ENCODE assay signal across 30 cellular contexts in genomic region chr12:64323006-64323405, GRCh38.
"Had no signal": no experiment of that assay in that cellular context is flagged by ENCODE, and none has a peak within 500 bp of the region (broad histone marks: within the 10 kb centered on the region; RNA-seq: fewer than 3 reads in every experiment).

No MANE protein-coding gene starts in this region.

- H3K9me3 Mint-ChIP-seq: natural killer cell treated with Interleukin-12 subunit alpha and Interleukin-12 subunit beta and Interleukin-15 and Interleukin-18, amount 100 ng/mL, for 72 hours; stimulated activated effector memory CD8-positive, alpha-beta T cell treated with anti-CD3 and anti-CD28 coated beads, Interleukin-12 subunit alpha, Interleukin-12 subunit beta, amount 100 ng/mL, for 72 hours; stimulated activated naive B cell treated with anti-CD40 and anti-IgM and Interleukin-4, amounts not matched to agents 10 μg/mL and 1 μg/mL and 100 μg/mL, for 72 hours; type B pancreatic cell had no signal

- DNase-seq: naive B cell; naive thymus-derived CD8-positive, alpha-beta T cell; nephron progenitor cell; nucleus accumbens; pancreas; psoas muscle; right cardiac atrium; right lobe of liver; sigmoid colon; spleen; stimulated activated CD4-positive, alpha-beta T cell treated with anti-CD3 and anti-CD28 coated beads, Interleukin-12 subunit alpha, Interleukin-12 subunit beta, amount 100 ng/mL, for 4 hours; stimulated activated CD4-positive, alpha-beta T cell treated with anti-CD3 and anti-CD28 coated beads, Interleukin-1b, Interleukin-23, amount 100 ng/mL, for 48 hours; stimulated activated CD4-positive, alpha-beta T cell treated with anti-CD3 and anti-CD28 coated beads, Interleukin-4, amount 100 ng/mL, for 24 hours; stimulated activated naive B cell treated with anti-CD40 and anti-IgM and Interleukin-4, amounts not matched to agents 10 μg/mL and 1 μg/mL and 100 μg/mL, for 72 hours; stimulated activated naive CD4-positive, alpha-beta T cell treated with Interleukin-2 at 50 U/mL for 16 hours; stomach; thyroid gland; transverse colon; upper lobe of right lung; uterus had no signal

- H3K4me2 ChIP-seq: smooth muscle cell had no signal

- H3K4me3 ChIP-seq: pancreas, psoas muscle, right lobe of liver, sigmoid colon, skin epidermis, smooth muscle cell, spleen, stomach, thoracic aorta, thyroid gland, transverse colon, upper lobe of right lung, uterus had no signal

- H3K27me3 Mint-ChIP-seq: naive thymus-derived CD8-positive, alpha-beta T cell; progenitor cell of endocrine pancreas; stimulated activated naive CD8-positive, alpha-beta T cell treated with anti-CD3 and anti-CD28 coated beads, Interleukin-15, Interleukin-2, amounts not matched to agents 100 ng/mL and 50 ng/mL, for 24 hours; type B pancreatic cell had no signal

- H3K4me1 Mint-ChIP-seq: naive B cell; stimulated activated effector memory CD8-positive, alpha-beta T cell treated with anti-CD3 and anti-CD28 coated beads, Interleukin-12 subunit alpha, Interleukin-12 subunit beta, amount 100 ng/mL, for 72 hours; stimulated activated naive B cell treated with anti-CD40 and anti-IgM and Interleukin-4, amounts not matched to agents 10 μg/mL and 1 μg/mL and 100 μg/mL, for 72 hours had no signal

- H3K4me1 ChIP-seq: pancreas, psoas muscle, right lobe of liver, sigmoid colon, spleen, stomach, transverse colon, upper lobe of right lung, uterus had no signal

- H3K36me3 ChIP-seq: neutrophil, pancreas, right lobe of liver, sigmoid colon, spleen, stomach, thoracic aorta, thyroid gland, transverse colon, upper lobe of right lung, uterus had no signal

- H3K36me3 Mint-ChIP-seq: naive B cell; natural killer cell treated with Interleukin-12 subunit alpha and Interleukin-12 subunit beta and Interleukin-15 and Interleukin-18, amount 100 ng/mL, for 72 hours; stimulated activated effector memory CD8-positive, alpha-beta T cell treated with anti-CD3 and anti-CD28 coated beads, Interleukin-12 subunit alpha, Interleukin-12 subunit beta, amount 100 ng/mL, for 72 hours; stimulated activated naive B cell treated with anti-CD40 and anti-IgM and Interleukin-4, amounts not matched to agents 10 μg/mL and 1 μg/mL and 100 μg/mL, for 72 hours; type B pancreatic cell had no signal

- H3K9me3 ChIP-seq: neutrophil, pancreas, psoas muscle, right lobe of liver, sigmoid colon, spleen, thoracic aorta, thyroid gland, transverse colon, upper lobe of right lung, uterus had no signal

- ATAC-seq: naive thymus-derived CD8-positive, alpha-beta T cell; natural killer cell treated with Interleukin-12 subunit alpha and Interleukin-12 subunit beta and Interleukin-15 and Interleukin-18, amount 100 ng/mL, for 72 hours; pancreas; psoas muscle; right cardiac atrium; right lobe of liver; stimulated activated effector memory CD8-positive, alpha-beta T cell treated with anti-CD3 and anti-CD28 coated beads, Interleukin-12 subunit alpha, Interleukin-12 subunit beta, amount 100 ng/mL, for 72 hours; stimulated activated naive B cell treated with anti-CD40 and anti-IgM and Interleukin-4, amounts not matched to agents 10 μg/mL and 1 μg/mL and 100 μg/mL, for 72 hours; upper lobe of right lung had no signal

- H3K4me3 Mint-ChIP-seq: naive B cell; naive thymus-derived CD8-positive, alpha-beta T cell; natural killer cell treated with Interleukin-12 subunit alpha and Interleukin-12 subunit beta and Interleukin-15 and Interleukin-18, amount 100 ng/mL, for 72 hours; nephron progenitor cell; neural crest cell; stimulated activated effector memory CD8-positive, alpha-beta T cell treated with anti-CD3 and anti-CD28 coated beads, Interleukin-12 subunit alpha, Interleukin-12 subunit beta, amount 100 ng/mL, for 72 hours; stimulated activated naive B cell treated with anti-CD40 and anti-IgM and Interleukin-4, amounts not matched to agents 10 μg/mL and 1 μg/mL and 100 μg/mL, for 72 hours; stimulated activated naive CD8-positive, alpha-beta T cell treated with anti-CD3 and anti-CD28 coated beads, Interleukin-15, Interleukin-2, amounts not matched to agents 100 ng/mL and 50 ng/mL, for 24 hours; type B pancreatic cell had no signal

- H3K27me3 ChIP-seq: neutrophil, pancreas, right lobe of liver, sigmoid colon, spleen, stomach, thyroid gland, transverse colon, upper lobe of right lung, uterus had no signal

- H3K27ac ChIP-seq: neutrophil, pancreas, psoas muscle, right lobe of liver, sigmoid colon, skin epidermis, spleen, stomach, thoracic aorta, thyroid gland, transverse colon, upper lobe of right lung, uterus had no signal

- H3K27ac Mint-ChIP-seq: naive B cell; natural killer cell treated with Interleukin-12 subunit alpha and Interleukin-12 subunit beta and Interleukin-15 and Interleukin-18, amount 100 ng/mL, for 72 hours; nephron progenitor cell; progenitor cell of endocrine pancreas; stimulated activated effector memory CD8-positive, alpha-beta T cell treated with anti-CD3 and anti-CD28 coated beads, Interleukin-12 subunit alpha, Interleukin-12 subunit beta, amount 100 ng/mL, for 72 hours; stimulated activated naive B cell treated with anti-CD40 and anti-IgM and Interleukin-4, amounts not matched to agents 10 μg/mL and 1 μg/mL and 100 μg/mL, for 72 hours; stimulated activated naive CD8-positive, alpha-beta T cell treated with anti-CD3 and anti-CD28 coated beads, Interleukin-15, Interleukin-2, amounts not matched to agents 100 ng/mL and 50 ng/mL, for 24 hours; type B pancreatic cell had no signal
